37 cellular contexts compared by ENCODE assay signal in the genomic region with DNA sequence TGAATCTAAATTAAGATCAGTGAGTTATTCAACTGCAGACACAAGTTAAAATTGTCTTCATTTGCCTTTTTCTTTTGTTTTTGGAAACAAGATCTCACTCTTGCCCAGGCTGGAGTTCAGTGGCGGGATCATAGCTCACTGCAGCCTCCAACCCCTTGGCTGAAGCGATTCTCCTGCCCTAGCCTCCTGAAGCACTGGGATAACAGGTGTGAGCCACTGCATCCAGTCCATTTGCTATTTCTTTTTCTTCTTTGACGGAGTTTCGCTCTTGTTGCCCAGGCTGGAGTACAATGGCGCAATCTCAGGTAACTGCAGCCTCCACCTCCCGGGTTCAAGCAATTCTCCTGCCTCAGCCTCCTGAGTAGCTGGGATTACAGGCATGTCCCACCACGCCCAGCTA. TPM values are rescaled to one million over a fixed set of nuclear protein-coding genes. Genes with fewer than 3 reads are reported as not detected.
"Had no signal": no experiment of that assay in that cellular context is flagged by ENCODE, and none has a peak within 500 bp of the region (broad histone marks: within the 10 kb centered on the region; RNA-seq: fewer than 3 reads in every experiment).

No MANE protein-coding gene starts in this region.

- DNase-seq: activated CD4-positive, alpha-beta memory T cell treated with anti-CD3 and anti-CD28 coated beads for 36 hours; activated CD4-positive, alpha-beta T cell treated with anti-CD3 and anti-CD28 coated beads for 36 hours; activated CD4-positive, alpha-beta T cell treated with anti-CD3 and anti-CD28 coated beads, Interleukin-2, amount 10 ng/mL, durations not matched to agents 24 days and 14 days; activated CD4-positive, CD25-positive, alpha-beta regulatory T cell; activated CD4-positive, CD25-positive, alpha-beta regulatory T cell treated with anti-CD3 and anti-CD28 coated beads, Interleukin-2, amount 50 U/mL, for 72 hours; activated CD8-positive, alpha-beta memory T cell treated with anti-CD3 and anti-CD28 coated beads, Interleukin-2, amount 10 ng/mL, durations not matched to agents 7 days and 5 days; activated CD8-positive, alpha-beta memory T cell treated with anti-CD3 and anti-CD28 coated beads, Interleukin-2, amount 50 U/mL, for 4 hours; activated CD8-positive, alpha-beta T cell treated with anti-CD3 and anti-CD28 coated beads, Interleukin-2, amount 10 ng/mL, durations not matched to agents 7 days and 5 days; activated gamma-delta T cell treated with Interleukin-2 at 50 U/mL for 16 hours; activated naive CD4-positive, alpha-beta T cell treated with anti-CD3 and anti-CD28 coated beads, Interleukin-2, amount 50 U/mL, for 16 hours; activated naive CD4-positive, alpha-beta T cell treated with Interleukin-2 at 50 U/mL for 16 hours; activated T-cell treated with anti-CD3 and anti-CD28 coated beads, Interleukin-2, amount 50 U/mL, for 1 hour; activated T-cell treated with anti-CD3 and anti-CD28 coated beads, Interleukin-2, amount 50 U/mL, for 48 hours; amniotic stem cell; central memory CD4-positive, alpha-beta T cell; cerebellar nuclear complex; dorsolateral prefrontal cortex; effector CD4-positive, alpha-beta T cell; effector memory CD8-positive, alpha-beta T cell; erythroblast; foreskin keratinocyte; gastrocnemius medialis; glutamatergic neuron; heart left ventricle; hypothalamus; T-helper 2 cell had no signal

- H3K4me3 ChIP-seq: ascending aorta, breast epithelium, cardiac muscle cell, coronary artery, dorsolateral prefrontal cortex, esophagus muscularis mucosa, gastrocnemius medialis, heart left ventricle had no signal

- H3K27ac ChIP-seq: ascending aorta, breast epithelium, cardiac muscle cell, coronary artery, dorsolateral prefrontal cortex, esophagus muscularis mucosa, foreskin keratinocyte, gastrocnemius medialis, heart left ventricle had no signal

- H3K27me3 Mint-ChIP-seq: activated CD4-positive, alpha-beta memory T cell treated with anti-CD3 and anti-CD28 coated beads for 36 hours; activated CD4-positive, alpha-beta T cell treated with anti-CD3 and anti-CD28 coated beads for 36 hours; activated CD4-positive, alpha-beta T cell treated with anti-CD3 and anti-CD28 coated beads, Interleukin-2, amount 10 ng/mL, durations not matched to agents 24 days and 14 days; activated CD8-positive, alpha-beta memory T cell treated with anti-CD3 and anti-CD28 coated beads, Interleukin-2, amount 10 ng/mL, durations not matched to agents 7 days and 5 days; activated naive CD8-positive, alpha-beta T cell; brain; dendritic cell treated with granulocyte-macrophage colony-stimulating factor and Interleukin-4, amounts not matched to agents 40 ng/mL and 50 ng/mL, for 4 days; effector memory CD8-positive, alpha-beta T cell had no signal

- H3K36me3 ChIP-seq: ascending aorta, breast epithelium, cardiac muscle cell, gastrocnemius medialis had no signal

- H3K9me3 ChIP-seq: ascending aorta, breast epithelium, esophagus muscularis mucosa, gastrocnemius medialis, heart left ventricle had no signal

- H3K27me3 ChIP-seq: ascending aorta, breast epithelium, cardiac muscle cell, dorsolateral prefrontal cortex, esophagus muscularis mucosa, foreskin keratinocyte, gastrocnemius medialis, heart left ventricle had no signal

- ATAC-seq: activated CD4-positive, alpha-beta T cell treated with anti-CD3 and anti-CD28 coated beads for 36 hours; activated CD8-positive, alpha-beta memory T cell treated with anti-CD3 and anti-CD28 coated beads, Interleukin-2, amount 10 ng/mL, durations not matched to agents 7 days and 5 days; activated CD8-positive, alpha-beta T cell treated with anti-CD3 and anti-CD28 coated beads, Interleukin-2, amount 10 ng/mL, durations not matched to agents 7 days and 5 days; effector memory CD8-positive, alpha-beta T cell; foreskin keratinocyte; gastrocnemius medialis; heart left ventricle had no signal

- H3K27ac Mint-ChIP-seq: activated CD4-positive, alpha-beta memory T cell treated with anti-CD3 and anti-CD28 coated beads for 36 hours; activated CD4-positive, alpha-beta T cell treated with anti-CD3 and anti-CD28 coated beads for 36 hours; activated CD4-positive, alpha-beta T cell treated with anti-CD3 and anti-CD28 coated beads, Interleukin-2, amount 10 ng/mL, durations not matched to agents 24 days and 14 days; activated CD8-positive, alpha-beta memory T cell treated with anti-CD3 and anti-CD28 coated beads, Interleukin-2, amount 10 ng/mL, durations not matched to agents 7 days and 5 days; activated CD8-positive, alpha-beta T cell treated with anti-CD3 and anti-CD28 coated beads, Interleukin-2, amount 10 ng/mL, durations not matched to agents 7 days and 5 days; activated T-helper 1 cell treated with anti-CD3 and anti-CD28 coated beads, Interleukin-12 subunit alpha, Interleukin-12 subunit beta, Interleukin-2, Interleukin-4 antibody, amounts not matched to agents 30 ng/mL and 10 ng/mL and 1 ng/mL, durations not matched to agents 14 hours and 24 hours and 36 hours; brain; dendritic cell treated with granulocyte-macrophage colony-stimulating factor and Interleukin-4, amounts not matched to agents 40 ng/mL and 50 ng/mL, for 4 days; effector memory CD8-positive, alpha-beta T cell had no signal

- H3K4me3 Mint-ChIP-seq: activated CD4-positive, alpha-beta memory T cell treated with anti-CD3 and anti-CD28 coated beads for 36 hours; activated CD4-positive, alpha-beta T cell treated with anti-CD3 and anti-CD28 coated beads for 36 hours; activated CD4-positive, alpha-beta T cell treated with anti-CD3 and anti-CD28 coated beads, Interleukin-2, amount 10 ng/mL, durations not matched to agents 24 days and 14 days; activated CD8-positive, alpha-beta memory T cell treated with anti-CD3 and anti-CD28 coated beads, Interleukin-2, amount 10 ng/mL, durations not matched to agents 7 days and 5 days; activated CD8-positive, alpha-beta T cell treated with anti-CD3 and anti-CD28 coated beads, Interleukin-2, amount 10 ng/mL, durations not matched to agents 7 days and 5 days; activated naive CD8-positive, alpha-beta T cell; activated T-helper 1 cell treated with anti-CD3 and anti-CD28 coated beads, Interleukin-12 subunit alpha, Interleukin-12 subunit beta, Interleukin-2, Interleukin-4 antibody, amounts not matched to agents 30 ng/mL and 10 ng/mL and 1 ng/mL, durations not matched to agents 14 hours and 24 hours and 36 hours; dendritic cell treated with granulocyte-macrophage colony-stimulating factor and Interleukin-4, amounts not matched to agents 40 ng/mL and 50 ng/mL, for 4 days; effector memory CD8-positive, alpha-beta T cell had no signal

- H3K9me3 Mint-ChIP-seq: activated CD4-positive, alpha-beta memory T cell treated with anti-CD3 and anti-CD28 coated beads for 36 hours; activated CD4-positive, alpha-beta T cell treated with anti-CD3 and anti-CD28 coated beads, Interleukin-2, amount 10 ng/mL, durations not matched to agents 24 days and 14 days; activated T-helper 1 cell treated with anti-CD3 and anti-CD28 coated beads, Interleukin-12 subunit alpha, Interleukin-12 subunit beta, Interleukin-2, Interleukin-4 antibody, amounts not matched to agents 30 ng/mL and 10 ng/mL and 1 ng/mL, durations not matched to agents 14 hours and 24 hours and 36 hours; dendritic cell treated with granulocyte-macrophage colony-stimulating factor and Interleukin-4, amounts not matched to agents 40 ng/mL and 50 ng/mL, for 4 days; effector memory CD8-positive, alpha-beta T cell had no signal

- H3K4me1 ChIP-seq: ascending aorta, breast epithelium, foreskin keratinocyte had no signal

RNA-seq across cellular contexts. Expression of gene SMCO1, which starts 21.9 kb away (rescaled TPM):
- total RNA-seq: activated CD4-positive, alpha-beta memory T cell treated with anti-CD3 and anti-CD28 coated beads for 36 hours; activated CD4-positive, alpha-beta T cell treated with anti-CD3 and anti-CD28 coated beads for 36 hours; activated CD4-positive, alpha-beta T cell treated with anti-CD3 and anti-CD28 coated beads, Interleukin-2, amount 10 ng/mL, durations not matched to agents 24 days and 14 days; activated CD8-positive, alpha-beta memory T cell treated with anti-CD3 and anti-CD28 coated beads for 36 hours; activated CD8-positive, alpha-beta memory T cell treated with anti-CD3 and anti-CD28 coated beads, Interleukin-2, amount 10 ng/mL, durations not matched to agents 7 days and 5 days; activated T-helper 1 cell treated with anti-CD3 and anti-CD28 coated beads, Interleukin-12 subunit alpha, Interleukin-12 subunit beta, Interleukin-2, Interleukin-4 antibody, amounts not matched to agents 30 ng/mL and 10 ng/mL and 1 ng/mL, durations not matched to agents 14 hours and 24 hours and 36 hours; ascending aorta; breast epithelium; esophagus muscularis mucosa; foreskin keratinocyte had no signal
- polyA plus RNA-seq: adipose tissue, foreskin keratinocyte had no signal
